In the genomic region with DNA sequence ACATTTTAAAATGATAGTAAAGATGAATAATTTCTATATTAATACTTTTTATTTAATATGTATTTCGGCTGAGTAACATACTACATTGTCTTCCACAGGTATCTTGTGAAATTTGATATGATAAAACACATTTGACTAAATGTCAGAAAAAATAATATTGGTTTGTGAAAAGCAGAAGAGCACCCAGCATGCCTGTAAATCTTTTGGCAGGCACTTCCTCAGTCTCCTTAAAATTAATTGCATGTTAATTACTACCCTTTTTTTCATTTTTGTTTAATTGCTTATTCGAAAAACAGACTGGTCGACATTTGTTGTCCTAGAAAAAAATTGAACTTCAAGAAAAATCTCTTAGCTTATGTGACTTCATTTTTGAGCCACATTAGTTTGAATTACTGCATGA, we compare ENCODE assay signal across 8 cellular contexts. TPM values are rescaled to one million over a fixed set of nuclear protein-coding genes. Genes with fewer than 3 reads are reported as not detected.
DNase-seq lines count a peak whose midpoint lies in the region; TF ChIP-seq lines count a peak whose summit lies in the region.

No MANE protein-coding gene starts in this region.

- DNase-seq in Caco-2 (no peak), NB4 (ENCODE audit: low read depth) (peak; percentile 4), endodermal cell (no peak), osteoblast (ENCODE audit: insufficient read length, low spot score, missing footprints) (no peak), HCEC 1CT (no peak), SK-N-DZ (ENCODE audit: low spot score) (no peak), NCI-H345 treated with DMSO at 0.1 percent for 48 hours (lab: John Stamatoyannopoulos, UW; ENCODE audit: unreplicated experiment) (no peak), NCI-H510A treated with DMSO at 0.1 percent for 48 hours (lab: John Stamatoyannopoulos, UW) (no peak)

- H3K4me3 Mint-ChIP-seq in Caco-2 (ENCODE audit: unreplicated experiment) (peak overlapping the region; percentile 84), endodermal cell (no peak overlapping the region)

- H3K4me1 Mint-ChIP-seq in Caco-2 (ENCODE audit: low read depth, unreplicated experiment) (peaks cover 14% of the 10 kb centered on the region), endodermal cell (peaks cover 32% of the 10 kb centered on the region)

- BruUV-seq in Caco-2 (replicated peaks; lab: Mats Ljungman, UMichigan) = no TSS peak

- no peaks in the 10 kb centered on the region for H3K36me3 ChIP-seq in Caco-2 (ENCODE audit: control insufficient read depth, insufficient read depth, low read length)
- H3K36me3 ChIP-seq in endodermal cell (ENCODE audit: control insufficient read depth, insufficient read depth, low read length) = no peaks in the 10 kb centered on the region
- H3K36me3 ChIP-seq in osteoblast (ENCODE audit: insufficient read depth, low read length) = no peaks in the 10 kb centered on the region

- H3K4me3 ChIP-seq in Caco-2 (ENCODE audit: low read depth, low read length) (no peak overlapping the region; the same call in 1 of the 2 replicates), NB4 (ENCODE audit: low read depth, low read length) (peak overlapping the region; percentile 67), endodermal cell (ENCODE audit: low read length) (peak overlapping the region; percentile 78), osteoblast (ENCODE audit: insufficient read depth, low read length) (peak overlapping the region; percentile 66)

- peak overlapping the region; percentile 79 for H3K9ac ChIP-seq in endodermal cell (ENCODE audit: extremely low read depth, low read length, poor library complexity, severe bottlenecking)

- POLR2A ChIA-PET in Caco-2 (lab: Charles Lee) = interaction anchor here (3.2 kb wide), 1 partner anchor 41 kb away, joined by 19 read pairs; a partner anchor contains a TSS

- intact Hi-C loops in Caco-2 (cut with micrococcal nuclease; ENCODE audit: unreplicated experiment) = loop anchor here (1.0 to 2.0 kb wide), 3 partner anchors 26 to 48 kb away; a partner anchor contains a TSS

- H3K4me1 ChIP-seq in Caco-2 = peaks cover 31% of the 10 kb centered on the region
- H3K4me1 ChIP-seq in endodermal cell (ENCODE audit: control insufficient read depth, insufficient read depth, low read length) = peaks cover 3% of the 10 kb centered on the region
- peaks cover 16% of the 10 kb centered on the region for H3K4me1 ChIP-seq in osteoblast (ENCODE audit: insufficient read depth, low read length)

- H3K27ac ChIP-seq in endodermal cell (ENCODE audit: low read depth, low read length) (no peak overlapping the region), osteoblast (ENCODE audit: low read depth, low read length) (peak overlapping the region; percentile 89)

- H3K27me3 ChIP-seq in Caco-2 (replicated peaks; ENCODE audit: control insufficient read depth, insufficient read depth, low read length) (no peaks in the 10 kb centered on the region), endodermal cell (ENCODE audit: control insufficient read depth, insufficient read depth, low read length, poor library complexity, severe bottlenecking) (no peaks in the 10 kb centered on the region), osteoblast (ENCODE audit: insufficient read depth, low read length) (no peaks in the 10 kb centered on the region)

- H3K36me3 Mint-ChIP-seq in Caco-2 (ENCODE audit: insufficient read depth, unreplicated experiment) (peaks cover 9% of the 10 kb centered on the region), endodermal cell (ENCODE audit: low read depth) (peaks cover 6% of the 10 kb centered on the region)

- H3K27me3 Mint-ChIP-seq in Caco-2 (ENCODE audit: insufficient read depth, unreplicated experiment) (no peaks in the 10 kb centered on the region), endodermal cell (ENCODE audit: insufficient read depth) (no peaks in the 10 kb centered on the region)

- no peaks in the 10 kb centered on the region for H3K9me3 ChIP-seq in Caco-2
- no peaks in the 10 kb centered on the region for H3K9me3 ChIP-seq in endodermal cell (ENCODE audit: control insufficient read depth, low read length)
- H3K9me3 ChIP-seq in osteoblast (ENCODE audit: low read depth, low read length) = no peaks in the 10 kb centered on the region

- TF ChIP-seq CTCF in Caco-2 (IDR thresholded peaks at IDR 0.05; ENCODE audit: insufficient read depth in 1 of 2, low read depth in 1 of 2, low read length in 1 of 2, severe bottlenecking in 1 of 2, unreplicated experiment in 1 of 2) (no peak), NB4 (IDR thresholded peaks at IDR 0.05; ENCODE audit: low read depth, low read length) (no peak), endodermal cell (conservative IDR thresholded peaks at IDR 0.05) (no peak), osteoblast (IDR thresholded peaks at IDR 0.05; ENCODE audit: extremely low read depth, low read depth, low read length) (no peak)

- no peak for TF ChIP-seq POLR2A in NB4 (IDR thresholded peaks at IDR 0.05; ENCODE audit: extremely low read depth, insufficient read length)

- H3K4me2 ChIP-seq in osteoblast (ENCODE audit: insufficient read depth, low read length) = peak overlapping the region; percentile 92

- H3K27ac Mint-ChIP-seq in Caco-2 (ENCODE audit: unreplicated experiment) (no peak overlapping the region), endodermal cell (no peak overlapping the region)

- H4K20me1 ChIP-seq in osteoblast (ENCODE audit: insufficient read depth, low read length) = no peaks in the 10 kb centered on the region

- CTCF ChIA-PET in Caco-2 (lab: Charles Lee) = no interaction called here

- WGBS in endodermal cell (ENCODE audit: insufficient coverage in 1 of 2, insufficient read length in 1 of 2), 2 experiments = 94% methylated on average over 2 of the region's 3 CpGs; no CpG with 5 or more reads in 1 of the 2 experiments

- H2AFZ ChIP-seq in osteoblast (ENCODE audit: low read length) = no peak overlapping the region

- no peaks in the 10 kb centered on the region for H3K9me3 Mint-ChIP-seq in Caco-2 (ENCODE audit: unreplicated experiment)
- H3K9me3 Mint-ChIP-seq in endodermal cell = peaks cover 5% of the 10 kb centered on the region

- H3K79me2 ChIP-seq in osteoblast (ENCODE audit: insufficient read depth, low read length) = peaks cover 47% of the 10 kb centered on the region

RNA-seq across cellular contexts. Expression of a gene that starts 40.6 kb away (rescaled TPM):
- 36.4 and 42.1 TPM in 2 replicates for total RNA-seq in Caco-2 (2022)
- total RNA-seq in endodermal cell = 10 to 100 TPM; 36.4 to 43.8 TPM
- 34.4 TPM for polyA plus RNA-seq in endodermal cell (2013, experiment 1 of 2)
- polyA plus RNA-seq in endodermal cell (2013, experiment 2 of 2) = 33.2 TPM
- 32.2 and 35.9 TPM in 2 replicates for total RNA-seq in osteoblast
- polyA plus RNA-seq in SK-N-DZ (2014; cell fraction: cytosol; rRNA removed) = 16.5 and 18.3 TPM in 2 replicates
- polyA plus RNA-seq in SK-N-DZ (2014; cell fraction: nucleus; rRNA removed) = 10.8 and 13.5 TPM in 2 replicates

RNA-seq across cellular contexts. Expression of a gene that starts 48.5 kb away (rescaled TPM):
- total RNA-seq in Caco-2 (2022) (8.2 and 8.7 TPM in 2 replicates), endodermal cell (10 to 100 TPM; 12.2 to 15.1 TPM), osteoblast (9.8 and 15.3 TPM in 2 replicates)
- polyA plus RNA-seq in endodermal cell (2013, experiment 1 of 2) = 11.4 TPM
- 11.9 TPM for polyA plus RNA-seq in endodermal cell (2013, experiment 2 of 2)
- 9.9 and 10.3 TPM in 2 replicates for polyA plus RNA-seq in SK-N-DZ (2014; cell fraction: cytosol; rRNA removed)
- polyA plus RNA-seq in SK-N-DZ (2014; cell fraction: nucleus; rRNA removed) = 12.6 and 12.7 TPM in 2 replicates
